Comparison of ENCODE assay signal across 10 cellular contexts in the genomic region with DNA sequence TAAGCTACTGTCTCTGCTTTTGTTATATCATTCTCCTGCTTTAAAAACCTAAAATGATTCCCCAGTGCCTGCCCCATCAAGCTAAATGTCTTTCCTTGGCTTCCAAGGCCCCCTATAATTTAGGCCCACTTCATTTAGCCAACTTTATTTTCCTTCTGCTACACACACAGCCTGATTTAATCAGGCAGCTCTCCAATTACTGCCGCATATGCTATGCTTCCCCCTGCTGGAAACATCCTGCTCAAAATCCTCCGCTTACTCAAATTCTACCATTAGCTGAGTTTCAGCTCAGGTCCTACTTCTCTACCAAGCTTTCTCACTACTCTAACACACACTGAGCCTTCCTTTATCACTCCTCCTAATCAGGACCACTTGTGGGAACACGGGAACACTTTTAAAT. TPM values are rescaled to one million over a fixed set of nuclear protein-coding genes. Genes with fewer than 3 reads are reported as not detected.
A peak's percentile ranks its signal among the peaks of the same experiment; 100 is the strongest.
DNase-seq lines count a peak whose midpoint lies in the region; ATAC-seq, FAIRE-seq and TF ChIP-seq lines count a peak whose summit lies in the region.
"Had no signal": no experiment of that assay in that cellular context is flagged by ENCODE, and none has a peak within 500 bp of the region (broad histone marks: within the 10 kb centered on the region; RNA-seq: fewer than 3 reads in every experiment).

No MANE protein-coding gene starts in this region.

- no peak overlapping the region for H3K4me2 ChIP-seq in H1 (ENCODE audit: insufficient read depth in 1 of 2, low read depth in 2 of 2, low read length in 2 of 2)

- no peaks in the 10 kb centered on the region for H3K9me3 Mint-ChIP-seq in activated naive CD4-positive, alpha-beta T cell treated with anti-CD3 and anti-CD28 coated beads for 36 hours
- H3K9me3 Mint-ChIP-seq: activated B cell treated with CpG ODN at 0.5 μM for 24 hours had no signal

- ATAC-seq in pancreas (peak in 3 of 4 donors; percentile 42 to 48 (median 45)), GM21576 (IDR thresholded peaks at IDR 0.05; ENCODE audit: unreplicated experiment) (no peak)

- H2BK15ac ChIP-seq in H1 (ENCODE audit: low read length), result no peak overlapping the region

- no peak overlapping the region for H3K27ac Mint-ChIP-seq in activated naive CD4-positive, alpha-beta T cell treated with anti-CD3 and anti-CD28 coated beads for 36 hours
- H3K27ac Mint-ChIP-seq: activated B cell treated with CpG ODN at 0.5 μM for 24 hours had no signal

- no peak overlapping the region for H2BK20ac ChIP-seq in H1 (ENCODE audit: low read length)

- no peak overlapping the region for H3K9ac ChIP-seq in H1 (replicated peaks in 1 of 4; ENCODE audit: extremely low read depth in 1 of 4, low read depth in 3 of 4, low read length in 3 of 4)

- FAIRE-seq in H1 (lab: Jason Lieb, UNC), result peak; percentile 88
- no peak for FAIRE-seq in pancreas (lab: Jason Lieb, UNC)

- WGBS in H1 (ENCODE audit: extremely low coverage in 1 of 2, insufficient coverage in 1 of 2, insufficient read length in 1 of 2, insufficient replicate concordance in 2 of 2, low coverage in 1 of 2, low lambda C conversion rate in 2 of 2, missing lambda C conversion rate in 1 of 2), 2 experiments, result 48% methylated on average over 3 of the region's 3 CpGs; no CpG with 5 or more reads in 1 of the 2 experiments
- 37 to 50% methylated on average over 3 of the region's 3 CpGs for WGBS in pancreas, 2 donors

- no peaks in the 10 kb centered on the region for H3K4me1 ChIP-seq in H1 (replicated peaks in 1 of 4; ENCODE audit: control insufficient read depth in 3 of 4, insufficient read depth in 4 of 4, low read length in 3 of 4)
- no peaks in the 10 kb centered on the region for H3K4me1 ChIP-seq in pancreas

- no peaks in the 10 kb centered on the region for H3K27me3 ChIP-seq in H1 (replicated peaks in 1 of 4; ENCODE audit: control insufficient read depth in 3 of 4, extremely low read depth in 1 of 4, insufficient read depth in 3 of 4, low read length in 3 of 4)
- H3K27me3 ChIP-seq in pancreas, result no peaks in the 10 kb centered on the region
- H3K27me3 ChIP-seq: ovary had no signal

- H4K5ac ChIP-seq in H1 (ENCODE audit: insufficient read length, low read depth, low read length), result no peak overlapping the region

- H4K91ac ChIP-seq in H1 (replicated peaks; ENCODE audit: insufficient read length, low read length), result no peak overlapping the region

- H2AK5ac ChIP-seq in H1 (ENCODE audit: low read depth, low read length), result no peak overlapping the region

- no peaks in the 10 kb centered on the region for H4K20me1 ChIP-seq in H1 (replicated peaks in 1 of 2; ENCODE audit: control insufficient read depth in 1 of 2, insufficient read depth in 2 of 2, low read length in 2 of 2)

- H3K36me3 ChIP-seq in H1 (ENCODE audit: control insufficient read depth in 2 of 4, insufficient read depth in 4 of 4, low read length in 3 of 4) (peaks cover 0 to 12% (median 1%) of the 10 kb centered on the region in 4 experiments; a peak in 1 of 8 replicates), pancreas (no peaks in the 10 kb centered on the region)
- H3K36me3 ChIP-seq: ovary had no signal

- no peaks in the 10 kb centered on the region for H3K23me2 ChIP-seq in H1 (ENCODE audit: low read depth, low read length)

- intact Hi-C loops in activated naive CD4-positive, alpha-beta T cell treated with anti-CD3 and anti-CD28 coated beads for 36 hours (cut with micrococcal nuclease), result no loop called here
- intact Hi-C loops in pancreas (cut with DNase I), result no loop called here

- peak; percentile 43 to 57 for TF ChIP-seq RAD21 in H1 (IDR thresholded peaks at IDR 0.05 in 1 of 2, conservative IDR thresholded peaks at IDR 0.05 in 1 of 2; ENCODE audit: low read depth in 2 of 2, low read length in 2 of 2)

- H3K56ac ChIP-seq in H1 (replicated peaks; ENCODE audit: insufficient read length, low read depth, low read length), result no peak overlapping the region

- POLR2A ChIA-PET in H1 (lab: Charles Lee; ENCODE audit: partially characterized antibody), result no interaction called here

- no peak overlapping the region for H3K14ac ChIP-seq in H1 (ENCODE audit: insufficient read length)

- no peak overlapping the region for H3K4me3 Mint-ChIP-seq in activated naive CD4-positive, alpha-beta T cell treated with anti-CD3 and anti-CD28 coated beads for 36 hours
- H3K4me3 Mint-ChIP-seq: activated B cell treated with CpG ODN at 0.5 μM for 24 hours had no signal

- TF ChIP-seq EP300 in H1 (IDR thresholded peaks at IDR 0.05; ENCODE audit: borderline replicate concordance in 1 of 2, low read depth in 2 of 2, low read length in 2 of 2), result no peak

- TF ChIP-seq CTCF in H1 (IDR thresholded peaks at IDR 0.05; ENCODE audit: control extremely low read depth in 1 of 3, insufficient read depth in 1 of 3, low read depth in 1 of 3, low read length in 3 of 3) (peak in 2 of 3 experiments; percentile 44 to 51; a peak in 3 of 4 replicates), pancreas (IDR thresholded peaks at IDR 0.05) (no peak)

- no peak overlapping the region for H2BK5ac ChIP-seq in H1 (ENCODE audit: low read depth, low read length)

- no peaks in the 10 kb centered on the region for H3K27me3 Mint-ChIP-seq in activated naive CD4-positive, alpha-beta T cell treated with anti-CD3 and anti-CD28 coated beads for 36 hours (ENCODE audit: low read depth)
- H3K27me3 Mint-ChIP-seq: activated B cell treated with CpG ODN at 0.5 μM for 24 hours had no signal

- CTCF ChIA-PET in activated naive CD4-positive, alpha-beta T cell treated with anti-CD3 and anti-CD28 coated beads for 36 hours (lab: Charles Lee), result interaction anchor here (0.6 to 3.0 kb wide), 9 partner anchors 8 to 74 kb away, joined by 3 to 13 read pairs (median 4); no protein-coding TSS in a partner anchor
- CTCF ChIA-PET in H1 (lab: Charles Lee; ENCODE audit: partially characterized antibody), result interaction anchor here (0.6 to 4.1 kb wide), 22 partner anchors 10 to 959 kb away, joined by 3 to 42 read pairs (median 5); no protein-coding TSS in a partner anchor

- H3K9me3 ChIP-seq in H1 (ENCODE audit: insufficient read depth in 2 of 2, low read depth in 1 of 2, low read length in 1 of 2) (no peaks in the 10 kb centered on the region), pancreas (no peaks in the 10 kb centered on the region)
- H3K9me3 ChIP-seq: ovary had no signal

- H3K36me3 Mint-ChIP-seq in activated naive CD4-positive, alpha-beta T cell treated with anti-CD3 and anti-CD28 coated beads for 36 hours (ENCODE audit: low read depth), result peaks cover 6% of the 10 kb centered on the region

- H3K27ac ChIP-seq in H1 (ENCODE audit: low read depth, low read length) (no peak overlapping the region), pancreas (no peak overlapping the region)
- H3K27ac ChIP-seq: ovary had no signal

- H2BK12ac ChIP-seq in H1 (ENCODE audit: low read depth, low read length), result no peak overlapping the region

- H2AFZ ChIP-seq in H1 (ENCODE audit: low read length), result no peak overlapping the region

- no peaks in the 10 kb centered on the region for H3K79me2 ChIP-seq in H1 (ENCODE audit: control insufficient read depth in 1 of 2, insufficient read depth in 2 of 2, low read length in 2 of 2)

- peaks cover 20% of the 10 kb centered on the region for H3K4me1 Mint-ChIP-seq in activated naive CD4-positive, alpha-beta T cell treated with anti-CD3 and anti-CD28 coated beads for 36 hours (ENCODE audit: low read depth)

- H3K23ac ChIP-seq in H1 (ENCODE audit: insufficient read length), result no peak overlapping the region

- no peak overlapping the region for H3K18ac ChIP-seq in H1 (ENCODE audit: extremely low read depth, low read length)

- TF ChIP-seq POLR2A in H1 (IDR thresholded peaks at IDR 0.05; ENCODE audit: control extremely low read depth in 1 of 2, low read depth in 2 of 2, low read length in 2 of 2), result no peak

- no peak overlapping the region for H4K8ac ChIP-seq in H1 (ENCODE audit: extremely low read depth, insufficient read depth, low read length)

- H3K79me1 ChIP-seq in H1 (ENCODE audit: low read depth, low read length), result no peaks in the 10 kb centered on the region

- peak; percentile 22 for DNase-seq in activated naive CD4-positive, alpha-beta T cell treated with anti-CD3 and anti-CD28 coated beads for 36 hours
- no peak for DNase-seq in activated naive CD4-positive, alpha-beta T cell (lab: John Stamatoyannopoulos, UW)
- DNase-seq in NCI-H69 (lab: John Stamatoyannopoulos, UW) (peak; percentile 49), H1 (ENCODE audit: low read depth in 1 of 2, low spot score in 2 of 2) (peak in 1 of 2 experiments; percentile 43), pancreas (no peak), NCI-H187 (lab: John Stamatoyannopoulos, UW) (no peak), ureter (ENCODE audit: low spot score) (no peak)
- DNase-seq: activated B cell treated with CpG ODN at 0.5 μM for 24 hours had no signal

- no peak overlapping the region for H3K4ac ChIP-seq in H1 (replicated peaks; ENCODE audit: insufficient read length, low read depth, low read length)

- no peak overlapping the region for H3K4me3 ChIP-seq in H1 (ENCODE audit: extremely low read depth in 1 of 4, insufficient read depth in 2 of 4, low read depth in 3 of 4, low read length in 4 of 4)
- no peak overlapping the region for H3K4me3 ChIP-seq in pancreas
- H3K4me3 ChIP-seq: ovary had no signal

- no peak overlapping the region for H2BK120ac ChIP-seq in H1 (replicated peaks; ENCODE audit: low read depth, low read length)

TF ChIP-seq in H1, 55 proteins besides CTCF, POLR2A, EP300 and RAD21 (continues in another document):
- TF ChIP-seq SIN3A (conservative IDR thresholded peaks at IDR 0.05 in 1 of 2, IDR thresholded peaks at IDR 0.05 in 1 of 2; ENCODE audit: low read depth in 1 of 2, low read length in 2 of 2) (no peak), YY1 (IDR thresholded peaks at IDR 0.05; ENCODE audit: low read depth, low read length) (no peak), CHD2 (IDR thresholded peaks at IDR 0.05; ENCODE audit: low read length) (no peak), HDAC2 (IDR thresholded peaks at IDR 0.05; ENCODE audit: borderline replicate concordance in 1 of 2, low read depth in 2 of 2, low read length in 2 of 2) (no peak), SP2 (IDR thresholded peaks at IDR 0.05; ENCODE audit: low read length) (no peak), CREB1 (IDR thresholded peaks at IDR 0.05) (no peak), JUND (IDR thresholded peaks at IDR 0.05; ENCODE audit: low read length) (no peak)

RNA-seq across cellular contexts. Expression of a gene that starts 17.0 kb away (rescaled TPM):
- total RNA-seq in activated naive CD4-positive, alpha-beta T cell treated with anti-CD3 and anti-CD28 coated beads for 36 hours, result 10 to 100 TPM; 37.9 to 38.0 TPM
- 29.9 and 31.4 TPM in 2 replicates for total RNA-seq in H1 (2021; fragmentation: NEBNext Ultra II Directional; extraction: Animal tissue kit (Norgen Biotek cat#: 25700))
- polyA plus RNA-seq in H1 (2011; rRNA removed) (14.3 and 21.2 TPM in 2 replicates), pancreas (10 to 100 TPM; 14.1 to 43.1 TPM)
- 21.9 TPM for polyA plus RNA-seq in H1 (2011; cell fraction: cytosol; rRNA removed)
- 13.7 TPM for polyA plus RNA-seq in H1 (2011; cell fraction: nucleus; rRNA removed)
- polyA plus RNA-seq in H1 (2012, experiment 1 of 2), result 20.1 to 23.8 TPM (median 20.9 TPM) in 4 replicates
- 4.7 TPM for polyA plus RNA-seq in H1 (2012, experiment 2 of 2)
- 40.6 TPM for polyA plus RNA-seq in H1 (2013, experiment 1 of 2)
- polyA plus RNA-seq in H1 (2013, experiment 2 of 2), result 42.3 TPM
- polyA minus RNA-seq in H1 (2011; rRNA and poly(A)+ RNA removed), result 29.2 and 55.0 TPM in 2 replicates
- 32.3 TPM for polyA minus RNA-seq in H1 (2011; cell fraction: cytosol; rRNA and poly(A)+ RNA removed)
- 21.5 TPM for polyA minus RNA-seq in H1 (2011; cell fraction: nucleus; rRNA and poly(A)+ RNA removed)
- total RNA-seq in pancreas (10 to 100 TPM; 32.3 to 96.3 (median 43.9) TPM), ureter (82.3 TPM)

Comparison
In these comparisons a context has a peak if more than half of its experiments do, and no peak if none do; other contexts are left out.
1. DNase-seq: peak in activated naive CD4-positive, alpha-beta T cell treated with anti-CD3 and anti-CD28 coated beads for 36 hours (single experiment) and NCI-H69 (single experiment); none in activated naive CD4-positive, alpha-beta T cell (0 of 4), pancreas (0 of 6), NCI-H187 (0 of 2) and ureter (single experiment).
2. CTCF ChIP-seq: peak in H1 (2 of 3); none in pancreas (0 of 4).